ENCODE assay signal across 20 cellular contexts in the genomic region with DNA sequence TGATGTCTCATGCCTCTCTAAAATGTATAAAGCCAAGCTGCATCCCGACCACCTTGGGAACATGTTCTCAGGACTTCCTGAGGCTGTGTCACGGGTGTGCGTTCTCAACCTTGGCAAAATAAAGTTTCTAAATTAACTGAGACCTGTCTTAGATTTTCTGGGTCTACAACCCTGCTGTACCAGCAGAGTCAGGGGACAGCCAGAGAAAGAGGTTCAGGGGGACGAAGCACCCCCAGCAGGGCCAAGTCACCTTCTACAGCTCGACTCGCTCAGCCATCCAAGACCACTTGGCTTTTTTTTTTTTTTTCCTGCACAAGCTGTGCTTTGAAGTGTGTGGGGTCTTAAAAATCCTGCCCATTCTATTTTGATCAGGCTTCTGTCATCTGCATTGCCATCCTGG. TPM values are rescaled to one million over a fixed set of nuclear protein-coding genes. Genes with fewer than 3 reads are reported as not detected.
DNase-seq lines count a peak whose midpoint lies in the region; ATAC-seq and TF ChIP-seq lines count a peak whose summit lies in the region.
"Had no signal": no experiment of that assay in that cellular context is flagged by ENCODE, and none has a peak within 500 bp of the region (broad histone marks: within the 10 kb centered on the region; RNA-seq: fewer than 3 reads in every experiment).

No MANE protein-coding gene starts in this region.

- no peak overlapping the region for H3K9ac ChIP-seq in BLaER1
- H3K9ac ChIP-seq in endodermal cell (ENCODE audit: extremely low read depth, low read length, poor library complexity, severe bottlenecking) = no peak overlapping the region
- H3K9ac ChIP-seq in MM.1S (ENCODE audit: low read length) = no peak overlapping the region

- H3K36me3 Mint-ChIP-seq in endodermal cell (ENCODE audit: low read depth) = no peaks in the 10 kb centered on the region
- no peaks in the 10 kb centered on the region for H3K36me3 Mint-ChIP-seq in CD8-positive, alpha-beta memory T cell
- H3K36me3 Mint-ChIP-seq: CD14-positive monocyte had no signal

- H3K9me3 Mint-ChIP-seq in endodermal cell = no peaks in the 10 kb centered on the region
- H3K9me3 Mint-ChIP-seq in CD8-positive, alpha-beta memory T cell = no peaks in the 10 kb centered on the region
- H3K9me3 Mint-ChIP-seq: CD14-positive monocyte had no signal

- H3K36me3 ChIP-seq in BLaER1 = no peaks in the 10 kb centered on the region
- H3K36me3 ChIP-seq in endodermal cell (ENCODE audit: control insufficient read depth, insufficient read depth, low read length) = no peaks in the 10 kb centered on the region
- H3K36me3 ChIP-seq in sigmoid colon = no peaks in the 10 kb centered on the region
- no peaks in the 10 kb centered on the region for H3K36me3 ChIP-seq in CD8-positive, alpha-beta memory T cell (ENCODE audit: insufficient read depth, low read length)
- no peaks in the 10 kb centered on the region for H3K36me3 ChIP-seq in MM.1S (replicated peaks; ENCODE audit: insufficient read depth, low read length)
- H3K36me3 ChIP-seq: MG63, SJSA1 had no signal

- DNase-seq in endodermal cell (no peak), mesenteric fat pad (ENCODE audit: low spot score) (peak; percentile 55), sigmoid colon (peak; percentile 4), NK-92 (lab: John Stamatoyannopoulos, UW; ENCODE audit: unreplicated experiment) (no peak), MM.1S (no peak)
- DNase-seq in CD8-positive, alpha-beta memory T cell = no peak
- DNase-seq: MG63, NCI-H1048, NCI-H1417, NCI-H1694, NCI-H2029 treated with DMSO at 0.1 percent for 48 hours, NCI-H446 treated with DMSO at 0.1 percent for 48 hours, NCI-H526, NCI-H82, PC-9, RPMI8226 had no signal

- H4K20me1 ChIP-seq in BLaER1 = no peaks in the 10 kb centered on the region
- H4K20me1 ChIP-seq in MM.1S (ENCODE audit: insufficient read depth, low read length) = 0 out of 2 replicates have a peak, but pooled peaks cover 6% of the 10 kb centered on the region

- intact Hi-C loops in sigmoid colon (cut with DNase I) = no loop called here

- no peaks in the 10 kb centered on the region for H3F3A ChIP-seq in MM.1S (ENCODE audit: insufficient read depth, low read length)

- H3K4me1 Mint-ChIP-seq in endodermal cell = peaks cover 28% of the 10 kb centered on the region
- no peaks in the 10 kb centered on the region for H3K4me1 Mint-ChIP-seq in CD8-positive, alpha-beta memory T cell
- H3K4me1 Mint-ChIP-seq: CD14-positive monocyte had no signal

- no peaks in the 10 kb centered on the region for H3K79me2 ChIP-seq in MM.1S (ENCODE audit: low read length)

- WGBS in endodermal cell (ENCODE audit: insufficient coverage in 1 of 2, insufficient read length in 1 of 2), 2 experiments = 82 to 85% methylated on average over 6 of the region's 6 CpGs
- WGBS in sigmoid colon, 2 donors = 81% methylated on average over 6 of the region's 6 CpGs

- POLR2A ChIA-PET in CD8-positive, alpha-beta memory T cell (lab: Charles Lee) = no interaction called here

- H3K27ac ChIP-seq in BLaER1 (no peak overlapping the region), endodermal cell (ENCODE audit: low read depth, low read length) (no peak overlapping the region), sigmoid colon (no peak overlapping the region), MM.1S (ENCODE audit: low read length) (no peak overlapping the region)
- H3K27ac ChIP-seq in CD8-positive, alpha-beta memory T cell (ENCODE audit: low read depth, low read length) = no peak overlapping the region
- H3K27ac ChIP-seq: PC-9, SJSA1 had no signal

- H3K4me2 ChIP-seq in BLaER1 (peak overlapping the region; percentile 86), MM.1S (ENCODE audit: low read depth, low read length) (no peak overlapping the region)
- H3K4me2 ChIP-seq: PC-9 had no signal

- H3K27me3 Mint-ChIP-seq in endodermal cell (ENCODE audit: insufficient read depth) = peaks cover 24% of the 10 kb centered on the region
- H3K27me3 Mint-ChIP-seq in CD8-positive, alpha-beta memory T cell = peaks cover 9 to 42% of the 10 kb centered on the region in 2 donors

- H3K9me3 ChIP-seq in BLaER1 (no peaks in the 10 kb centered on the region), endodermal cell (ENCODE audit: control insufficient read depth, low read length) (no peaks in the 10 kb centered on the region), sigmoid colon (no peaks in the 10 kb centered on the region), MM.1S (replicated peaks; ENCODE audit: insufficient read depth, low read length) (no peaks in the 10 kb centered on the region)
- H3K9me3 ChIP-seq in CD8-positive, alpha-beta memory T cell (ENCODE audit: low read length) = no peaks in the 10 kb centered on the region
- H3K9me3 ChIP-seq: MG63, SJSA1 had no signal

- no peaks in the 10 kb centered on the region for H3K9me2 ChIP-seq in MM.1S (replicated peaks; ENCODE audit: insufficient read depth, low read length)

- ATAC-seq in HG02678 (IDR thresholded peaks at IDR 0.05; ENCODE audit: unreplicated experiment) = no peak

- H3K4me1 ChIP-seq in BLaER1 (peaks cover 31% of the 10 kb centered on the region), endodermal cell (ENCODE audit: control insufficient read depth, insufficient read depth, low read length) (peaks cover 4% of the 10 kb centered on the region), sigmoid colon (no peaks in the 10 kb centered on the region), MM.1S (ENCODE audit: low read length) (no peaks in the 10 kb centered on the region)
- no peaks in the 10 kb centered on the region for H3K4me1 ChIP-seq in CD8-positive, alpha-beta memory T cell (ENCODE audit: insufficient read depth, low read length)

- TF ChIP-seq POLR2A in sigmoid colon (IDR thresholded peaks at IDR 0.05) = no peak

- no peak overlapping the region for H3K4me3 ChIP-seq in BLaER1
- no peak overlapping the region for H3K4me3 ChIP-seq in endodermal cell (ENCODE audit: low read length)
- no peak overlapping the region for H3K4me3 ChIP-seq in sigmoid colon
- no peak overlapping the region for H3K4me3 ChIP-seq in CD8-positive, alpha-beta memory T cell (ENCODE audit: low read length)
- H3K4me3 ChIP-seq in MM.1S (ENCODE audit: low read length) = no peak overlapping the region
- H3K4me3 ChIP-seq: MG63, PC-9, SJSA1 had no signal

- H3K27ac Mint-ChIP-seq in endodermal cell = no peak overlapping the region
- H3K27ac Mint-ChIP-seq in CD8-positive, alpha-beta memory T cell = peak overlapping the region in 1 of 8 donors; percentile 69
- H3K27ac Mint-ChIP-seq: CD14-positive monocyte had no signal

- TF ChIP-seq EP300 in sigmoid colon (IDR thresholded peaks at IDR 0.05) = no peak

- H3K27me3 ChIP-seq in BLaER1 (peaks cover 6% of the 10 kb centered on the region; the same call in 1 of the 2 replicates), endodermal cell (ENCODE audit: control insufficient read depth, insufficient read depth, low read length, poor library complexity, severe bottlenecking) (peaks cover 20% of the 10 kb centered on the region), sigmoid colon (peaks cover 0 to 7% (median 0%) of the 10 kb centered on the region in 3 donors), MM.1S (replicated peaks; ENCODE audit: insufficient read depth, low read length) (peaks cover 91% of the 10 kb centered on the region)
- no peaks in the 10 kb centered on the region for H3K27me3 ChIP-seq in CD8-positive, alpha-beta memory T cell (ENCODE audit: insufficient read depth, low read length, poor library complexity, severe bottlenecking)

- peak overlapping the region; percentile 10 for H3K4me3 Mint-ChIP-seq in endodermal cell
- H3K4me3 Mint-ChIP-seq in CD8-positive, alpha-beta memory T cell = no peak overlapping the region

- CTCF ChIA-PET in CD8-positive, alpha-beta memory T cell (lab: Charles Lee) = interaction anchor here (1.1 kb wide), 1 partner anchor 16 kb away, joined by 3 read pairs; no protein-coding TSS in a partner anchor

- H2AFZ ChIP-seq in MM.1S (ENCODE audit: low read length) = no peak overlapping the region
- H2AFZ ChIP-seq: PC-9 had no signal

- TF ChIP-seq CTCF in endodermal cell (conservative IDR thresholded peaks at IDR 0.05) (no peak), sigmoid colon (IDR thresholded peaks at IDR 0.05) (no peak), MM.1S (IDR thresholded peaks at IDR 0.05; ENCODE audit: low read length) (no peak)

RNA-seq across cellular contexts. Expression of a gene that starts 28.5 kb away (rescaled TPM):
- total RNA-seq in endodermal cell = 10 to 100 TPM; 45.9 to 62.4 TPM
- polyA plus RNA-seq in endodermal cell (2013, experiment 1 of 2) = 36.5 TPM
- polyA plus RNA-seq in endodermal cell (2013, experiment 2 of 2) = 34.3 TPM
- 7.9 TPM for total RNA-seq in mesenteric fat pad
- 100 to 1,000 TPM in 1 of 4 donors, 10 to 100 TPM in 3; 71.6 to 102 (median 83.2) TPM for total RNA-seq in sigmoid colon
- 100 to 1,000 TPM; 103 to 433 (median 184) TPM for polyA plus RNA-seq in sigmoid colon
- 1 to 10 TPM; 1.5 to 2.6 TPM for total RNA-seq in CD8-positive, alpha-beta memory T cell
- 1.7 TPM for polyA plus RNA-seq in CD8-positive, alpha-beta memory T cell

Comparison
In these comparisons a context has a peak if more than half of its experiments do, and no peak if none do; other contexts are left out.
1. DNase-seq: peak in mesenteric fat pad (single experiment) and sigmoid colon (single experiment); none in endodermal cell (single experiment), NK-92 (single experiment), CD8-positive, alpha-beta memory T cell (0 of 5) and MM.1S (single experiment).